Comparison of ENCODE assay signal across 9 cellular contexts in the genomic region with DNA sequence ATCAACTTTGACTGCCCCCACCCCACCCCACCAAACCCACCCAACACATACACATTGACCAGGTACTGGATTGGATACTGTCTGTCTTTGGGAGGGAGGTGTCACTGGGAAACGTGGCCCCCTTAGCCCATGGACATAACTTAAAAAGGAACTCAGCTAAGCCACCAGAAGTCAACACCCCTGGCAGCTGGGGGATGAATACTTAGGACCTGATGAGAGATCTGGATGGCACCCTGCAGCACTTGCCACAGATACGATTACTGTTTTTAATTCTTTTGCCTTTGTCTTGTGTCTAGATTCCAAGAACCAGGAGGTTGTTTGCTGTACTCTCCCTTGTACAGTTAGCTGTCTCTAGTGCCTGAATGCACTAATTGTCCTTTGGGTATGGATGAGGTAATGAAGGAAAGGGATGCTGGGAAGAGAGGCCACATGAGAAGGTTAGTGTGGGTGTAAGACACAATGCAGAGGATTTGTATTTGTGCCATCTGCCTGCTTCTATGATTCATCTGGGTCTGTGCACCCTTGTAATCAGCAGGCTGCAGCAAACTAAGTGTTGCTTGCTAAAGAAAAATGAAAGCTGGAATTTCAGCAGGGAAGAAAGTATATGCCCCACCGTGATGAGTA.
A peak's percentile ranks its signal among the peaks of the same experiment; 100 is the strongest.
DNase-seq lines count a peak whose midpoint lies in the region; ATAC-seq, FAIRE-seq and TF ChIP-seq lines count a peak whose summit lies in the region.
"Had no signal": no experiment of that assay in that cellular context is flagged by ENCODE, and none has a peak within 500 bp of the region (broad histone marks: within the 10 kb centered on the region; RNA-seq: fewer than 3 reads in every experiment).

No MANE protein-coding gene starts in this region.

- no peak overlapping the region for H3K27ac Mint-ChIP-seq in nephron progenitor cell

- H3K27me3 Mint-ChIP-seq in nephron progenitor cell (ENCODE audit: low read depth, poor library complexity): peaks cover 3% of the 10 kb centered on the region

- FAIRE-seq in pancreas (lab: Jason Lieb, UNC): no peak

- no peak overlapping the region for H3K27ac ChIP-seq in pancreas
- H3K27ac ChIP-seq in effector memory CD4-positive, alpha-beta T cell (ENCODE audit: insufficient read depth, low read length, poor library complexity, severe bottlenecking): no peak overlapping the region

- H3K36me3 ChIP-seq in pancreas: no peaks in the 10 kb centered on the region
- no peaks in the 10 kb centered on the region for H3K36me3 ChIP-seq in effector memory CD4-positive, alpha-beta T cell (ENCODE audit: control insufficient read depth, insufficient read depth, low read length)

- H3K36me3 Mint-ChIP-seq in nephron progenitor cell (ENCODE audit: low read depth): peaks cover 30% of the 10 kb centered on the region

- H3K9me3 Mint-ChIP-seq in nephron progenitor cell: peaks cover 18% of the 10 kb centered on the region

- peaks cover 16% of the 10 kb centered on the region for H3K4me1 Mint-ChIP-seq in nephron progenitor cell

- TF ChIP-seq CTCF in fibroblast of the aortic adventitia (IDR thresholded peaks at IDR 0.05; ENCODE audit: insufficient read depth, low read length) (no peak), pancreas (IDR thresholded peaks at IDR 0.05) (no peak), nephron progenitor cell (IDR thresholded peaks at IDR 0.05) (no peak)

- ATAC-seq in pancreas (peak in 3 of 4 donors; percentile 45 to 56 (median 54)), GM21576 (IDR thresholded peaks at IDR 0.05; ENCODE audit: unreplicated experiment) (no peak)

- intact Hi-C loops in pancreas (cut with DNase I): no loop called here

- WGBS in pancreas, 2 donors: 72 to 84% methylated on average over 3 of the region's 3 CpGs

- DNase-seq in EL: peak; percentile 84
- DNase-seq in RKO (ENCODE audit: low spot score): peak; percentile 10
- DNase-seq in fibroblast of the aortic adventitia (ENCODE audit: low read depth): peak; percentile 85
- DNase-seq in pancreas: no peak
- no peak for DNase-seq in effector memory CD4-positive, alpha-beta T cell
- no peak for DNase-seq in nephron progenitor cell
- no peak for DNase-seq in ureter (ENCODE audit: low spot score)
- DNase-seq: activated naive CD4-positive, alpha-beta T cell treated with anti-CD3 and anti-CD28 coated beads, Interleukin-2, amount 50 U/mL, for 16 hours had no signal

- no peaks in the 10 kb centered on the region for H3K27me3 ChIP-seq in pancreas
- no peaks in the 10 kb centered on the region for H3K27me3 ChIP-seq in effector memory CD4-positive, alpha-beta T cell (replicated peaks; ENCODE audit: control insufficient read depth, insufficient read depth, low read length, poor library complexity, severe bottlenecking)

- no peaks in the 10 kb centered on the region for H3K9me3 ChIP-seq in pancreas
- no peaks in the 10 kb centered on the region for H3K9me3 ChIP-seq in effector memory CD4-positive, alpha-beta T cell (ENCODE audit: control insufficient read depth, low read length)

- no peak overlapping the region for H3K4me3 Mint-ChIP-seq in nephron progenitor cell

- H3K4me3 ChIP-seq in fibroblast of the aortic adventitia (ENCODE audit: low read depth, low read length): no peak overlapping the region
- no peak overlapping the region for H3K4me3 ChIP-seq in pancreas
- H3K4me3 ChIP-seq in effector memory CD4-positive, alpha-beta T cell (ENCODE audit: insufficient read depth, low read depth, low read length, poor library complexity, severe bottlenecking): no peak overlapping the region

- H3K4me1 ChIP-seq in pancreas: no peaks in the 10 kb centered on the region
- H3K4me1 ChIP-seq in effector memory CD4-positive, alpha-beta T cell (ENCODE audit: control insufficient read depth, insufficient read depth, low read length, poor library complexity, severe bottlenecking): no peaks in the 10 kb centered on the region

Comparison
In these comparisons a context has a peak if more than half of its experiments do, and no peak if none do; other contexts are left out.
1. DNase-seq: peak in EL (single experiment), RKO (single experiment) and fibroblast of the aortic adventitia (single experiment); none in pancreas (0 of 6), effector memory CD4-positive, alpha-beta T cell (0 of 3), nephron progenitor cell (single experiment) and ureter (single experiment).